Comparison of ENCODE assay signal across 17 cellular contexts in the genomic region with DNA sequence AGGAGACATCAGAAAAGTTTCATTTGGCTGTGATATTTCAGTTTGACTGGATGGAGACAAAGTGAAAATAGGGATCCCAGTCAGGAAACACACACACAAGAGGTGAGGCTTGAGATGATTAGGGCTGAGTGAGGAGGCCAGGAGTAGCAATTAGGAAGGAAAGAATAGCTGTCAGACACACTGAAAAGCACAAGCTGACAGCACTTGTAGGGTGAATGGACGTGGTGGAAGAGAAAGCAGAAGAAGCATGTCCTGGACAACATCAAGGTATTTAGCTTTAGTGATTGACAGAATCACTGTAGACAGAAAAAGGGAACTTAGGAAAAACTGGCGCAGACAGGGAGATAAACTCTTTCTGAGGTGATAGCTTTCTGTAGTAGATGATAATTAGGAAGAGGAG.
"Had no signal": no experiment of that assay in that cellular context is flagged by ENCODE, and none has a peak within 500 bp of the region (broad histone marks: within the 10 kb centered on the region; RNA-seq: fewer than 3 reads in every experiment).

No MANE protein-coding gene starts in this region.

- FAIRE-seq: bronchial epithelial cell had no signal

- H3K4me1 Mint-ChIP-seq: activated naive CD4-positive, alpha-beta T cell treated with anti-CD3 and anti-CD28 coated beads, Interleukin-2, amount 50 U/mL, for 24 hours; immature natural killer cell; naive thymus-derived CD8-positive, alpha-beta T cell had no signal

- DNase-seq: activated CD4-positive, alpha-beta T cell treated with anti-CD3 and anti-CD28 coated beads, Interleukin-2, amount 50 U/mL, for 4 hours; activated gamma-delta T cell; dermis blood vessel endothelial cell; effector memory CD4-positive, alpha-beta T cell; immature natural killer cell; mesenchymal stem cell; naive thymus-derived CD8-positive, alpha-beta T cell; stimulated activated CD4-positive, alpha-beta T cell treated with anti-CD3 and anti-CD28 coated beads, Interleukin-12 subunit alpha, Interleukin-12 subunit beta, amount 100 ng/mL, for 4 hours; stimulated activated CD4-positive, alpha-beta T cell treated with anti-CD3 and anti-CD28 coated beads, Interleukin-1b, Interleukin-23, amount 100 ng/mL, for 48 hours; stimulated activated CD8-positive, alpha-beta memory T cell treated with anti-CD3 and anti-CD28 coated beads, Interleukin-4, amount 100 ng/mL, for 48 hours; stimulated activated naive CD4-positive, alpha-beta T cell; T1000; upper lobe of right lung had no signal

- H3K36me3 Mint-ChIP-seq: activated naive CD4-positive, alpha-beta T cell treated with anti-CD3 and anti-CD28 coated beads, Interleukin-2, amount 50 U/mL, for 24 hours; immature natural killer cell; naive thymus-derived CD8-positive, alpha-beta T cell had no signal

- H3K36me3 ChIP-seq: neutrophil, upper lobe of right lung had no signal

- H3K27ac ChIP-seq: neutrophil, parathyroid adenoma, upper lobe of right lung had no signal

- H3K9ac ChIP-seq: parathyroid adenoma had no signal

- H3K27me3 Mint-ChIP-seq: activated naive CD4-positive, alpha-beta T cell treated with anti-CD3 and anti-CD28 coated beads, Interleukin-2, amount 50 U/mL, for 24 hours had no signal

- ATAC-seq: naive thymus-derived CD8-positive, alpha-beta T cell; upper lobe of right lung had no signal

- H3K27me3 ChIP-seq: neutrophil, upper lobe of right lung had no signal

- H3K9me3 ChIP-seq: neutrophil, upper lobe of right lung had no signal

- H3K79me2 ChIP-seq: parathyroid adenoma had no signal

- H3K9me3 Mint-ChIP-seq: activated naive CD4-positive, alpha-beta T cell treated with anti-CD3 and anti-CD28 coated beads, Interleukin-2, amount 50 U/mL, for 24 hours had no signal

- H3K27ac Mint-ChIP-seq: activated naive CD4-positive, alpha-beta T cell treated with anti-CD3 and anti-CD28 coated beads, Interleukin-2, amount 50 U/mL, for 24 hours; immature natural killer cell; naive thymus-derived CD8-positive, alpha-beta T cell had no signal

- H3K4me1 ChIP-seq: parathyroid adenoma, upper lobe of right lung had no signal

- H3K4me3 ChIP-seq: upper lobe of right lung had no signal

- H2AFZ ChIP-seq: parathyroid adenoma had no signal

- H3K4me3 Mint-ChIP-seq: activated naive CD4-positive, alpha-beta T cell treated with anti-CD3 and anti-CD28 coated beads, Interleukin-2, amount 50 U/mL, for 24 hours; immature natural killer cell; naive thymus-derived CD8-positive, alpha-beta T cell had no signal
